22 cellular contexts compared by ENCODE assay signal in the genomic region with DNA sequence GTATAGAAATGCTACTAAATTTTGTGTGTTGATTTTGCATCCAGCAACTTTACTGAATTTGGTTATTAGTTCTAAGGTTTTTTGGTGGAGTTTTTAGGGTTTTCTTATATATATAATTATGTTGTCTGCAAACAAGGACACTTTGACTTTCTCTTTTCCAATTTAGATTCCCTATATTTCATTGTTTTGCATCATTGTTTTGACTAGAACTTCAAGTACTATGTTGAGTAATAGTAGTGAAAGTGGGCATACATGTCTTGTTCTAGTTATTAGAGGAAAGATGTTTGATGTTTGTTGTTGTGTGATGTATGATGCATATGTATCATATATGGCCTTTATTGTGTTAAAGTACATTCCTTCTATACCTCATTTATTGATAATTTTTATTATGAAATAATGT.
"Had no signal": no experiment of that assay in that cellular context is flagged by ENCODE, and none has a peak within 500 bp of the region (broad histone marks: within the 10 kb centered on the region; RNA-seq: fewer than 3 reads in every experiment).

No MANE protein-coding gene starts in this region.

- FAIRE-seq: HTR-8/SVneo, RCC 7860 had no signal

- DNase-seq: KBM-7, MV-4-11, NCI-H1048, NCI-H1105, NCI-H1417, NCI-H1436 treated with DMSO at 0.1 percent for 48 hours, NCI-H1694, NCI-H1930, NCI-H2081, NCI-H2107, NCI-H2227 treated with DMSO at 0.1 percent for 48 hours, NCI-H524 treated with DMSO at 0.1 percent for 48 hours, NCI-H69, NCI-H774, Right ventricle myocardium superior, RPMI8226, SK-N-SH, SW 1271 had no signal

- H3K4me3 Mint-ChIP-seq: IgD-negative memory B cell had no signal

- H3K27ac ChIP-seq: HL-60 had no signal

- H3K9me3 ChIP-seq: SK-N-SH had no signal

- H3K36me3 Mint-ChIP-seq: IgD-negative memory B cell had no signal

- H3K27ac Mint-ChIP-seq: IgD-negative memory B cell had no signal
